In the genomic region with DNA sequence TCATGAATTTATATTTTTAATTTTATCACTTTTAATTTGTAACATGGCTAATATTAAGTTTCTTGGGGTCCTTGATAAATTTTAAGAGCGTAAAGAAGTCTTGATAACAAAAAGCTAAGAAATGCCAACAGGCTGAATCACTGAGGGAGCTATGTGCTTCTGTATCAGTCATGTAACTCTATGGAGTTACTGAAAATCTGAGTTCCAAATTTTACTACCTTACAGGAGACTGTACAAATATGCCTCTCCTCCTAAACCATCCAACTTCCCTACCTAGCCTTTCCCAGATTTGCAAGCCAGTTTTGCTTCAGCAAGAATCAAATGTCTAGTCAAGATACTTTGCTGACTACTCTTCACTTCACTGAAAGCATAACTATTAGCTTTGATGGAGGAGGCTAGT, we compare ENCODE assay signal across 12 cellular contexts. TPM values are rescaled to one million over a fixed set of nuclear protein-coding genes. Genes with fewer than 3 reads are reported as not detected.
A peak's percentile ranks its signal among the peaks of the same experiment; 100 is the strongest.
DNase-seq lines count a peak whose midpoint lies in the region; ATAC-seq and TF ChIP-seq lines count a peak whose summit lies in the region.
"Had no signal": no experiment of that assay in that cellular context is flagged by ENCODE, and none has a peak within 500 bp of the region (broad histone marks: within the 10 kb centered on the region; RNA-seq: fewer than 3 reads in every experiment).

No MANE protein-coding gene starts in this region.

- peaks cover 15% of the 10 kb centered on the region; the same call in 2 of the 3 replicates for H3K36me3 Mint-ChIP-seq in GM23338 (ENCODE audit: low read depth)

- no peaks in the 10 kb centered on the region for H3K9me2 ChIP-seq in GM23338 (ENCODE audit: insufficient read depth)

- no peak overlapping the region for H3K27ac ChIP-seq in GM23338 (ENCODE audit: low read depth)
- H3K27ac ChIP-seq in SJCRH30, result peak overlapping the region; percentile 59
- peak overlapping the region in 3 of 4 donors; percentile 26 to 59 (median 56) for H3K27ac ChIP-seq in esophagus squamous epithelium

- WGBS in esophagus squamous epithelium, 2 donors, result 86 to 89% methylated on average over 1 of the region's 1 CpG

- no peaks in the 10 kb centered on the region; the same call in 2 of the 3 replicates for H3K9me3 Mint-ChIP-seq in GM23338
- H3K9me3 Mint-ChIP-seq: activated naive CD4-positive, alpha-beta T cell treated with anti-CD3 and anti-CD28 coated beads, Interleukin-2, amount 50 U/mL, for 24 hours had no signal

- peaks cover 55% of the 10 kb centered on the region for H3K4me1 Mint-ChIP-seq in GM23338

- H3K27me3 Mint-ChIP-seq in GM23338 (ENCODE audit: insufficient read depth, low read depth, poor library complexity), result peaks cover 6% of the 10 kb centered on the region
- H3K27me3 Mint-ChIP-seq: activated naive CD4-positive, alpha-beta T cell treated with anti-CD3 and anti-CD28 coated beads, Interleukin-2, amount 50 U/mL, for 24 hours had no signal

- H3K27me3 ChIP-seq in GM23338 (ENCODE audit: insufficient read depth), result no peaks in the 10 kb centered on the region
- H3K27me3 ChIP-seq in SJCRH30, result no peaks in the 10 kb centered on the region
- H3K27me3 ChIP-seq in esophagus squamous epithelium, result no peaks in the 10 kb centered on the region

- H3F3A ChIP-seq in GM23338 (replicated peaks; ENCODE audit: low read depth), result no peaks in the 10 kb centered on the region

- H2AFZ ChIP-seq in GM23338, result no peak overlapping the region

- intact Hi-C loops in esophagus squamous epithelium (cut with DNase I) (no loop called here), mucosa of descending colon (cut with DNase I, micrococcal nuclease) (no loop called here)

- no peaks in the 10 kb centered on the region; the same call in 1 of the 2 replicates for H3K79me2 ChIP-seq in GM23338 (replicated peaks; ENCODE audit: insufficient read depth)

- H4K20me1 ChIP-seq in GM23338 (replicated peaks; ENCODE audit: insufficient read depth), result no peaks in the 10 kb centered on the region

- TF ChIP-seq CTCF in GM23338 (conservative IDR thresholded peaks at IDR 0.05; ENCODE audit: low read depth in 2 of 2) (no peak), esophagus squamous epithelium (IDR thresholded peaks at IDR 0.05) (no peak), mucosa of descending colon (IDR thresholded peaks at IDR 0.05) (no peak)

- H3K4me3 ChIP-seq in GM23338 (no peak overlapping the region), SJCRH30 (no peak overlapping the region), esophagus squamous epithelium (no peak overlapping the region), mucosa of descending colon (no peak overlapping the region)
- H3K4me3 ChIP-seq: lung had no signal

- H3K9me3 ChIP-seq in SJCRH30 (replicated peaks), result no peaks in the 10 kb centered on the region
- no peaks in the 10 kb centered on the region for H3K9me3 ChIP-seq in esophagus squamous epithelium
- no peaks in the 10 kb centered on the region for H3K9me3 ChIP-seq in mucosa of descending colon

- ATAC-seq in GM23338 (no peak), HG03571 (IDR thresholded peaks at IDR 0.05; ENCODE audit: unreplicated experiment) (no peak), mucosa of descending colon (no peak)

- H3K36me3 ChIP-seq in GM23338 (ENCODE audit: insufficient read depth), result no peaks in the 10 kb centered on the region
- peaks cover 14% of the 10 kb centered on the region for H3K36me3 ChIP-seq in SJCRH30
- peaks cover 0 to 41% (median 0%) of the 10 kb centered on the region in 3 donors for H3K36me3 ChIP-seq in esophagus squamous epithelium
- no peaks in the 10 kb centered on the region for H3K36me3 ChIP-seq in mucosa of descending colon (ENCODE audit: low read depth)

- H3K4me3 Mint-ChIP-seq in GM23338, result no peak overlapping the region
- H3K4me3 Mint-ChIP-seq: activated naive CD4-positive, alpha-beta T cell treated with anti-CD3 and anti-CD28 coated beads, Interleukin-2, amount 50 U/mL, for 24 hours had no signal

- H3K4me2 ChIP-seq in GM23338, result no peak overlapping the region

- H3K4me1 ChIP-seq in GM23338 (ENCODE audit: insufficient read depth) (peaks cover 21% of the 10 kb centered on the region), SJCRH30 (peaks cover 22% of the 10 kb centered on the region), esophagus squamous epithelium (peaks cover 0 to 28% (median 23%) of the 10 kb centered on the region in 3 donors), mucosa of descending colon (ENCODE audit: low read depth) (peaks cover 10% of the 10 kb centered on the region)

- TF ChIP-seq POLR2A in esophagus squamous epithelium (IDR thresholded peaks at IDR 0.05), result no peak

- H3K27ac Mint-ChIP-seq in GM23338, result peak overlapping the region; percentile 69; the same call in 1 of the 2 replicates
- H3K27ac Mint-ChIP-seq: activated naive CD4-positive, alpha-beta T cell treated with anti-CD3 and anti-CD28 coated beads, Interleukin-2, amount 50 U/mL, for 24 hours had no signal

- DNase-seq in GM23338 (ENCODE audit: low spot score) (no peak), SJCRH30 (no peak), esophagus squamous epithelium (lab: John Stamatoyannopoulos, UW) (no peak), renal cortical epithelial cell (ENCODE audit: low read depth) (peak; percentile 72), iPS-NIHi7 (ENCODE audit: extremely low spot score) (no peak), superior temporal gyrus (ENCODE audit: extremely low spot score) (no peak), mucosa of descending colon (no peak)
- DNase-seq: Karpas-422, NCI-H510A had no signal

TF ChIP-seq in GM23338, 12 proteins besides CTCF, POLR2A, EP300 and RAD21:
- TF ChIP-seq EZH2 (IDR thresholded peaks at IDR 0.05; ENCODE audit: low read depth, unreplicated experiment) (no peak), NANOG (IDR thresholded peaks at IDR 0.05; ENCODE audit: borderline replicate concordance) (no peak), REST (IDR thresholded peaks at IDR 0.05; ENCODE audit: unreplicated experiment) (no peak), ZNF114 (CRISPR knock-in tag; IDR thresholded peaks at IDR 0.05) (no peak), EZH2phosphoT487 (IDR thresholded peaks at IDR 0.05; ENCODE audit: unreplicated experiment) (no peak)

RNA-seq across cellular contexts. Expression of gene FEZ2, which starts 35.7 kb away (rescaled TPM):
- 25.9 and 28.0 TPM in 2 replicates for total RNA-seq in GM23338 (2014; rRNA removed; shearing (Covaris generic))
- 32.9 and 35.9 TPM in 2 replicates for polyA plus RNA-seq in GM23338 (2016; fragmentation: Nextera tagmentation; extraction: Ambion mirVana)
- total RNA-seq in SJCRH30 (2014; rRNA removed; shearing (Covaris generic)), result 31.0 and 35.6 TPM in 2 replicates
- 10 to 100 TPM in 3 of 4 donors, 1 to 10 TPM in 1; 9.2 to 34.9 (median 26.4) TPM for total RNA-seq in esophagus squamous epithelium
- 64.4 and 76.0 TPM in 2 replicates for total RNA-seq in renal cortical epithelial cell
- 10 to 100 TPM; 47.5 to 63.3 (median 57.5) TPM for total RNA-seq in mucosa of descending colon
